ENCODE assay signal across 9 cellular contexts in genomic region chr2:64586883-64587481, GRCh38.
DNase-seq lines count a peak whose midpoint lies in the region; ATAC-seq and TF ChIP-seq lines count a peak whose summit lies in the region.
"Had no signal": no experiment of that assay in that cellular context is flagged by ENCODE, and none has a peak within 500 bp of the region (broad histone marks: within the 10 kb centered on the region; RNA-seq: fewer than 3 reads in every experiment).

No MANE protein-coding gene starts in this region.

- WGBS in H9 (ENCODE audit: extremely low coverage, insufficient read length, low lambda C conversion rate) = no CpG with 5 or more reads among the region's 6 CpGs

- H3K27ac ChIP-seq in CD8-positive, alpha-beta T cell (ENCODE audit: low read depth, low read length) = no peak overlapping the region
- H3K27ac ChIP-seq in H9 (ENCODE audit: insufficient read length, low read depth, low read length) (no peak overlapping the region), OCI-LY3 (ENCODE audit: low read length) (peak overlapping the region; percentile 19; the same call in 1 of the 2 replicates)

- no peaks in the 10 kb centered on the region for H3K23me2 ChIP-seq in H9 (ENCODE audit: insufficient read length, low read depth, low read length, poor library complexity, severe bottlenecking)

- intact Hi-C loops in CD8-positive, alpha-beta T cell (cut with DNase I, micrococcal nuclease) = loop anchor here (1.0 to 10.0 kb wide), 5 partner anchors 60 to 458 kb away; no protein-coding TSS in a partner anchor

- TF ChIP-seq CTCF in CD8-positive, alpha-beta T cell (IDR thresholded peaks at IDR 0.05) = peak; percentile 87
- TF ChIP-seq CTCF in H9 (conservative IDR thresholded peaks at IDR 0.05) (peak; percentile 75), OCI-LY3 (IDR thresholded peaks at IDR 0.05; ENCODE audit: low read depth, low read length) (peak; percentile 83)

- H4K20me1 ChIP-seq in H9 (ENCODE audit: control insufficient read depth, insufficient read depth, insufficient read length) = peaks cover 4% of the 10 kb centered on the region
- H4K20me1 ChIP-seq in OCI-LY3 (ENCODE audit: insufficient read depth, low read length) = peaks cover 14% of the 10 kb centered on the region; the same call in 1 of the 2 replicates

- no peak overlapping the region for H3K4me3 ChIP-seq in CD8-positive, alpha-beta T cell (ENCODE audit: low read depth, low read length)
- H3K4me3 ChIP-seq in OCI-LY3 (ENCODE audit: low read length) (no peak overlapping the region), MG63 (no peak overlapping the region)

- H3K9ac ChIP-seq in H9 (ENCODE audit: extremely low read depth, insufficient read length, low read length) (no peak overlapping the region), OCI-LY3 (ENCODE audit: low read length) (no peak overlapping the region)

- no peak overlapping the region for H2BK20ac ChIP-seq in H9 (ENCODE audit: low read depth, low read length, poor library complexity, severe bottlenecking)

- no peak overlapping the region for H3K23ac ChIP-seq in H9 (ENCODE audit: insufficient read length, low read depth, low read length)

- no peak overlapping the region for H4K8ac ChIP-seq in H9 (replicated peaks; ENCODE audit: insufficient read length, low read depth, low read length)

- peaks cover 12% of the 10 kb centered on the region for H3K36me3 ChIP-seq in CD8-positive, alpha-beta T cell (ENCODE audit: insufficient read depth, low read length)
- H3K36me3 ChIP-seq in OCI-LY3 (replicated peaks; ENCODE audit: low read depth, low read length) = peaks cover 33% of the 10 kb centered on the region
- H3K36me3 ChIP-seq in MG63 = peaks cover 11% of the 10 kb centered on the region

- H4K91ac ChIP-seq in H9 (ENCODE audit: insufficient read length, low read depth, low read length) = no peak overlapping the region

- H3K9me3 ChIP-seq in CD8-positive, alpha-beta T cell (ENCODE audit: low read length) = no peaks in the 10 kb centered on the region
- no peaks in the 10 kb centered on the region for H3K9me3 ChIP-seq in H9 (ENCODE audit: control insufficient read depth, low read depth, low read length)
- no peaks in the 10 kb centered on the region for H3K9me3 ChIP-seq in OCI-LY3 (ENCODE audit: insufficient read depth, low read length)
- H3K9me3 ChIP-seq in MG63 = no peaks in the 10 kb centered on the region

- H3K79me2 ChIP-seq in H9 (ENCODE audit: insufficient read depth, low read length) (no peaks in the 10 kb centered on the region), OCI-LY3 (ENCODE audit: low read length) (0 out of 2 replicates have a peak, but pooled peaks cover 4% of the 10 kb centered on the region)

- H2BK5ac ChIP-seq in H9 (ENCODE audit: insufficient read length, low read length) = no peak overlapping the region

- no peak overlapping the region for H3K56ac ChIP-seq in H9 (ENCODE audit: insufficient read length, low read depth, low read length)

- no peak overlapping the region for H4K5ac ChIP-seq in H9 (ENCODE audit: insufficient read length, low read depth, low read length)

- no peaks in the 10 kb centered on the region for H3K9me3 Mint-ChIP-seq in CD8-positive, alpha-beta T cell
- H3K9me3 Mint-ChIP-seq in H9 = no peaks in the 10 kb centered on the region
- H3K9me3 Mint-ChIP-seq: IgD-negative memory B cell had no signal

- CTCF ChIA-PET in CD8-positive, alpha-beta T cell (lab: Charles Lee) = interaction anchor here (0.7 to 4.8 kb wide), 43 partner anchors 9 to 331 kb away, joined by 3 to 44 read pairs (median 5); partner anchors contain the start of genes AFTPH and SERTAD2

- H3K36me3 Mint-ChIP-seq in CD8-positive, alpha-beta T cell = peaks cover 60% of the 10 kb centered on the region
- H3K36me3 Mint-ChIP-seq in H9 (ENCODE audit: insufficient read depth in 1 of 3, low read depth in 3 of 3) = peaks cover 0 to 21% (median 12%) of the 10 kb centered on the region in 3 experiments; a peak in 5 of 7 replicates
- H3K36me3 Mint-ChIP-seq: IgD-negative memory B cell had no signal

- no peaks in the 10 kb centered on the region for H3K4me1 Mint-ChIP-seq in CD8-positive, alpha-beta T cell (ENCODE audit: low read depth)
- 0 out of 4 replicates have a peak, but pooled peaks cover 0 to 6% of the 10 kb centered on the region in 2 experiments for H3K4me1 Mint-ChIP-seq in H9

- H3K79me1 ChIP-seq in H9 (ENCODE audit: insufficient read depth, low read depth, low read length, poor library complexity, severe bottlenecking) = no peaks in the 10 kb centered on the region

- no peak overlapping the region for H3K18ac ChIP-seq in H9 (ENCODE audit: insufficient read length, low read depth, low read length)

- no peak overlapping the region for H2BK15ac ChIP-seq in H9 (ENCODE audit: low read depth, low read length)

- H2AFZ ChIP-seq in H9 (ENCODE audit: low read length) (no peak overlapping the region), OCI-LY3 (ENCODE audit: low read depth, low read length) (no peak overlapping the region)

- no peak overlapping the region for H2BK12ac ChIP-seq in H9 (ENCODE audit: insufficient read length, low read depth, low read length)

- H3K14ac ChIP-seq in H9 (ENCODE audit: insufficient read depth, low read length) = no peak overlapping the region

- no peak overlapping the region for H3K4ac ChIP-seq in H9 (ENCODE audit: low read depth, low read length)

- H3K4me3 Mint-ChIP-seq in CD8-positive, alpha-beta T cell = no peak overlapping the region
- no peak overlapping the region for H3K4me3 Mint-ChIP-seq in H9

- H3K27me3 ChIP-seq in CD8-positive, alpha-beta T cell (ENCODE audit: insufficient read depth, low read length) = no peaks in the 10 kb centered on the region
- no peaks in the 10 kb centered on the region for H3K27me3 ChIP-seq in H9 (ENCODE audit: insufficient read depth, low read length)
- H3K27me3 ChIP-seq in OCI-LY3 (ENCODE audit: low read depth, low read length) = no peaks in the 10 kb centered on the region
- no peaks in the 10 kb centered on the region for H3K27me3 ChIP-seq in MG63

- no peak overlapping the region for H3T11ph ChIP-seq in H9 (ENCODE audit: low read length)

- ATAC-seq in CD8-positive, alpha-beta T cell = peak; percentile 75
- ATAC-seq in HG02642 (IDR thresholded peaks at IDR 0.05; ENCODE audit: poor library complexity, unreplicated experiment) (no peak), HG02571 (IDR thresholded peaks at IDR 0.05; ENCODE audit: unreplicated experiment) (no peak)

- no peak for DNase-seq in CD8-positive, alpha-beta T cell
- DNase-seq in H9 (no peak), dermis microvascular lymphatic vessel endothelial cell (ENCODE audit: low read depth in 2 of 2) (peak; percentile 49 to 68), lung microvascular endothelial cell (ENCODE audit: low read depth in 2 of 2) (peak; percentile 68 to 74), MG63 (no peak)

- no peak overlapping the region for H2AK5ac ChIP-seq in H9 (ENCODE audit: insufficient read length, low read length)

- H3K4me2 ChIP-seq in H9 (ENCODE audit: insufficient read depth, insufficient read length, low read length) (no peak overlapping the region), OCI-LY3 (ENCODE audit: low read length) (peak overlapping the region; percentile 34)

- H3K27me3 Mint-ChIP-seq in CD8-positive, alpha-beta T cell (ENCODE audit: low read depth) = no peaks in the 10 kb centered on the region
- no peaks in the 10 kb centered on the region for H3K27me3 Mint-ChIP-seq in H9 (ENCODE audit: low read depth)
- H3K27me3 Mint-ChIP-seq: IgD-negative memory B cell had no signal

- POLR2A ChIA-PET in CD8-positive, alpha-beta T cell (lab: Charles Lee) = interaction anchor here (0.8 to 1.1 kb wide), 3 partner anchors 15 to 260 kb away, joined by 3 to 5 read pairs (median 3); no protein-coding TSS in a partner anchor

- no peak overlapping the region for H3K27ac Mint-ChIP-seq in CD8-positive, alpha-beta T cell
- 0 out of 7 replicates have a peak overlapping the region, but pooled peaks of 1 of the 3 experiments have one; percentile 65 for H3K27ac Mint-ChIP-seq in H9

- no peaks in the 10 kb centered on the region for H3K4me1 ChIP-seq in CD8-positive, alpha-beta T cell (ENCODE audit: insufficient read depth, low read length)
- H3K4me1 ChIP-seq in H9 (ENCODE audit: insufficient read depth, low read length) = no peaks in the 10 kb centered on the region
- H3K4me1 ChIP-seq in OCI-LY3 (ENCODE audit: low read length) = peaks cover 38% of the 10 kb centered on the region

- H2BK120ac ChIP-seq in H9 (ENCODE audit: low read depth, low read length, poor library complexity, severe bottlenecking) = no peak overlapping the region

Comparison
In these comparisons a context has a peak if more than half of its experiments do, and no peak if none do; other contexts are left out.
1. DNase-seq: peak in dermis microvascular lymphatic vessel endothelial cell (2 of 2) and lung microvascular endothelial cell (2 of 2); none in CD8-positive, alpha-beta T cell (0 of 7), H9 (single experiment) and MG63 (single experiment).
2. Peak in every context shown above with its lines, with median percentiles within 50 percentile points of each other: CTCF ChIP-seq.